In genomic region chr5:181024245-181025029, GRCh38 we compare ENCODE assay signal across 1 cellular context.
TF ChIP-seq lines count a peak whose summit lies in the region.

No MANE protein-coding gene starts in this region.

TF ChIP-seq in K562, 482 proteins besides CTCF, POLR2A, EP300 and RAD21 (continued from another document):
- TF ChIP-seq MNT (conservative IDR thresholded peaks at IDR 0.05) (0 out of 4 replicates have a peak, but pooled peaks of 1 of the 2 experiments have one; percentile 14), REST (CRISPR knock-in tag; IDR thresholded peaks at IDR 0.05; ENCODE audit: low read depth) (no peak), NFIC (IDR thresholded peaks at IDR 0.05) (peak; percentile 68)
